9 cellular contexts compared by ENCODE assay signal in genomic region chr11:72483412-72484186, GRCh38. TPM values are rescaled to one million over a fixed set of nuclear protein-coding genes. Genes with fewer than 3 reads are reported as not detected.
DNase-seq lines count a peak whose midpoint lies in the region; ATAC-seq and TF ChIP-seq lines count a peak whose summit lies in the region.
"Had no signal": no experiment of that assay in that cellular context is flagged by ENCODE, and none has a peak within 500 bp of the region (broad histone marks: within the 10 kb centered on the region; RNA-seq: fewer than 3 reads in every experiment).

No MANE protein-coding gene starts in this region.

- H3K27me3 ChIP-seq in ACC112 (ENCODE audit: insufficient read depth, low read length) (no peaks in the 10 kb centered on the region; the same call in 1 of the 2 replicates), Karpas-422 (ENCODE audit: low read length) (no peaks in the 10 kb centered on the region)

- TF ChIP-seq POLR2A in NB4 (IDR thresholded peaks at IDR 0.05; ENCODE audit: extremely low read depth, insufficient read length), result no peak

- H2AFZ ChIP-seq in ACC112 (ENCODE audit: low read length, unreplicated experiment) (peak overlapping the region; percentile 30), Karpas-422 (ENCODE audit: low read length) (no peak overlapping the region)

- TF ChIP-seq CTCF in NB4 (IDR thresholded peaks at IDR 0.05; ENCODE audit: low read depth, low read length), result no peak

- peaks cover 9% of the 10 kb centered on the region for H3K4me1 ChIP-seq in ACC112 (ENCODE audit: control insufficient read depth, insufficient read depth, low read length, unreplicated experiment)
- no peaks in the 10 kb centered on the region for H3K4me1 ChIP-seq in Karpas-422 (ENCODE audit: low read length)

- H3K36me3 Mint-ChIP-seq in dendritic cell treated with granulocyte-macrophage colony-stimulating factor and Interleukin-4, amounts not matched to agents 40 ng/mL and 50 ng/mL, for 4 days (ENCODE audit: low read depth), result no peaks in the 10 kb centered on the region

- H3K4me1 Mint-ChIP-seq in dendritic cell treated with granulocyte-macrophage colony-stimulating factor and Interleukin-4, amounts not matched to agents 40 ng/mL and 50 ng/mL, for 4 days (ENCODE audit: low read depth), result peaks cover 36% of the 10 kb centered on the region

- no peak overlapping the region for H3K4me3 Mint-ChIP-seq in dendritic cell treated with granulocyte-macrophage colony-stimulating factor and Interleukin-4, amounts not matched to agents 40 ng/mL and 50 ng/mL, for 4 days

- H3K36me3 ChIP-seq in ACC112 (ENCODE audit: insufficient read depth, low read length) (no peaks in the 10 kb centered on the region), Karpas-422 (ENCODE audit: insufficient read depth, low read length) (no peaks in the 10 kb centered on the region)

- peak overlapping the region; percentile 95 for H3K27ac Mint-ChIP-seq in dendritic cell treated with granulocyte-macrophage colony-stimulating factor and Interleukin-4, amounts not matched to agents 40 ng/mL and 50 ng/mL, for 4 days

- intact Hi-C loops in dendritic cell treated with granulocyte-macrophage colony-stimulating factor and Interleukin-4, amounts not matched to agents 40 ng/mL and 50 ng/mL, for 4 days (cut with micrococcal nuclease), result loop anchor here (5.0 kb wide), 1 partner anchor 89 kb away; no protein-coding TSS in a partner anchor

- peaks cover 11% of the 10 kb centered on the region for H3K9me3 Mint-ChIP-seq in dendritic cell treated with granulocyte-macrophage colony-stimulating factor and Interleukin-4, amounts not matched to agents 40 ng/mL and 50 ng/mL, for 4 days

- H3K27ac ChIP-seq in ACC112 (ENCODE audit: low read depth, low read length) (peak overlapping the region; percentile 50), Karpas-422 (ENCODE audit: low read length) (no peak overlapping the region)

- peak; percentile 76 for DNase-seq in NB4 (ENCODE audit: low read depth)
- DNase-seq in mucosa of gallbladder (ENCODE audit: low spot score), result peak; percentile 30
- no peak for DNase-seq in HuH-7.5 (ENCODE audit: low spot score)
- DNase-seq in NCI-H2029 treated with DMSO at 0.1 percent for 48 hours (lab: John Stamatoyannopoulos, UW), result no peak
- no peak for DNase-seq in Karpas-422
- DNase-seq: DMS79 treated with DMSO at 0.1 percent for 48 hours had no signal

- no peak overlapping the region for H3K4me2 ChIP-seq in Karpas-422 (ENCODE audit: low read depth, low read length, poor library complexity, severe bottlenecking)

- no peaks in the 10 kb centered on the region for H3K27me3 Mint-ChIP-seq in dendritic cell treated with granulocyte-macrophage colony-stimulating factor and Interleukin-4, amounts not matched to agents 40 ng/mL and 50 ng/mL, for 4 days

- no peak overlapping the region for H3K9ac ChIP-seq in Karpas-422 (ENCODE audit: low read length)

- no peak for ATAC-seq in GM21723 (IDR thresholded peaks at IDR 0.05; ENCODE audit: unreplicated experiment)

- H3K9me3 ChIP-seq in Karpas-422 (ENCODE audit: low read length), result no peaks in the 10 kb centered on the region

- H4K20me1 ChIP-seq in Karpas-422 (ENCODE audit: insufficient read depth, low read depth, low read length), result no peaks in the 10 kb centered on the region

- H3K9me2 ChIP-seq in Karpas-422 (replicated peaks; ENCODE audit: insufficient read depth, low read length), result no peaks in the 10 kb centered on the region

- H3K4me3 ChIP-seq in ACC112 (ENCODE audit: low read depth, low read length) (no peak overlapping the region), NB4 (ENCODE audit: low read depth, low read length) (no peak overlapping the region), Karpas-422 (ENCODE audit: low read length) (no peak overlapping the region)

- no peaks in the 10 kb centered on the region for H3K79me2 ChIP-seq in ACC112 (ENCODE audit: control insufficient read depth, insufficient read depth, low read length, unreplicated experiment)
- H3K79me2 ChIP-seq in Karpas-422 (ENCODE audit: low read length), result no peaks in the 10 kb centered on the region

RNA-seq across cellular contexts. Expression of gene CLPB, which starts 49.3 kb away (rescaled TPM):
- total RNA-seq in mucosa of gallbladder, result 21.6 TPM
- total RNA-seq in Karpas-422 (2014; rRNA removed; shearing (Covaris generic); ENCODE audit: low replicate concordance), result 22.2 and 33.1 TPM in 2 replicates

Comparison
In these comparisons a context has a peak if more than half of its experiments do, and no peak if none do; other contexts are left out.
1. DNase-seq: peak in NB4 (single experiment) and mucosa of gallbladder (single experiment); none in HuH-7.5 (single experiment), NCI-H2029 treated with DMSO at 0.1 percent for 48 hours (single experiment) and Karpas-422 (single experiment).